1 cellular context compared by ENCODE assay signal in genomic region chr9:131872006-131872405, GRCh38.
TF ChIP-seq lines count a peak whose summit lies in the region.

No MANE protein-coding gene starts in this region.

TF ChIP-seq in H1, 55 proteins besides CTCF, POLR2A, EP300 and RAD21:
- TF ChIP-seq POU5F1 (IDR thresholded peaks at IDR 0.05; ENCODE audit: low read depth, low read length) (no peak), CHD2 (IDR thresholded peaks at IDR 0.05; ENCODE audit: low read length) (no peak), KDM5A (IDR thresholded peaks at IDR 0.05; ENCODE audit: low read length) (no peak), RBBP5 (IDR thresholded peaks at IDR 0.05; ENCODE audit: borderline replicate concordance, low read depth, low read length) (no peak), BACH1 (IDR thresholded peaks at IDR 0.05; ENCODE audit: low read length) (no peak), RXRA (IDR thresholded peaks at IDR 0.05; ENCODE audit: insufficient read depth, low read depth, low read length) (no peak), TAF1 (IDR thresholded peaks at IDR 0.05; ENCODE audit: low read depth, low read length) (no peak), SIN3A (conservative IDR thresholded peaks at IDR 0.05 in 1 of 2, IDR thresholded peaks at IDR 0.05 in 1 of 2; ENCODE audit: low read depth in 1 of 2, low read length in 2 of 2) (no peak), RNF2 (IDR thresholded peaks at IDR 0.05; ENCODE audit: borderline replicate concordance, low read depth, low read length, missing control alignments, poor library complexity, severe bottlenecking) (no peak), CBX5 (IDR thresholded peaks at IDR 0.05; ENCODE audit: low read depth, low read length) (no peak), ATF2 (IDR thresholded peaks at IDR 0.05; ENCODE audit: low read length) (no peak), KDM4A (IDR thresholded peaks at IDR 0.05; ENCODE audit: low read depth, low read length, severe bottlenecking) (no peak), PHF8 (conservative IDR thresholded peaks at IDR 0.05; ENCODE audit: low read depth, low read length) (no peak), SP1 (IDR thresholded peaks at IDR 0.05; ENCODE audit: low read depth, low read length) (no peak), CREB1 (IDR thresholded peaks at IDR 0.05) (no peak)
